15 cellular contexts compared by ENCODE assay signal in the genomic region with DNA sequence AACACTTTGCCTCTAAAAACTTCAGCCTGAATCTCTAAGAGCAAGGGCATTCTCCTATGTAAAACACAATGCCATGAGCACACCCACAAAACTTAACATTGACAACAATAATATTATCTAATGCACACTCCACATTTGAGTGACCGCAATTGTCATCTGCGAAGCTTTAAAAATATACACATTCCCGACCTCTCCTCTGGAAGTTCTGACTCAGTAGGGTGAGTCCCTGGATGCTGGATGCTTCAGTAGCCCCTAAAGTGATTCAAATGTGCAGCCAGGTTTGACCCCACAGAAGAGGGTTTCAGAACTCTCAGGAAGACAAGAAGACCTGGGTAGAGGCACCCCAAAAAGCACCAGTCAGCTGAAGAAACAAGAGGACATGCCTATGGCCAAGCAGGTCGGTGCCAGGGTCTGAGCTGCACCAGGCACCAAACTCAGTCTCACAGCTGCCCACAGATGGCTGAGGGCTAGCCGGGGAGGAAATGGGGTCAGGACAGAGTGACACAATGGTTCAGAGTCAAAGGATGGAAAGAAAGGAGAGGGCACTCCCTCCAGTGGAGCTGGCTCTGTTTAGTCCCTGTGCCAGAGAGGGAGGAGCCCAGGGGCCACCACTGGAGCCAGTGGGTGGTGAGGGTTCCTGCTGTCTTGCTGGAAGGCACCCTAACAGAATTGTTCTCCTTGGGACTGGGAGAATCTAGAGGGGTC. TPM values are rescaled to one million over a fixed set of nuclear protein-coding genes. Genes with fewer than 3 reads are reported as not detected.
DNase-seq lines count a peak whose midpoint lies in the region; ATAC-seq, FAIRE-seq and TF ChIP-seq lines count a peak whose summit lies in the region.
"Had no signal": no experiment of that assay in that cellular context is flagged by ENCODE, and none has a peak within 500 bp of the region (broad histone marks: within the 10 kb centered on the region; RNA-seq: fewer than 3 reads in every experiment).

No MANE protein-coding gene starts in this region.

- peak; percentile 74 to 94 (median 86) for ATAC-seq in right lobe of liver
- peak; percentile 57 for ATAC-seq in stimulated activated effector memory CD8-positive, alpha-beta T cell treated with anti-CD3 and anti-CD28 coated beads, Interleukin-12 subunit alpha, Interleukin-12 subunit beta, amount 100 ng/mL, for 72 hours

- H3K27ac ChIP-seq in HEK293 (ENCODE audit: extremely low read depth, low read depth, low read length) (no peak overlapping the region), right lobe of liver (no peak overlapping the region)

- no peaks in the 10 kb centered on the region for H3K9me3 Mint-ChIP-seq in stimulated activated effector memory CD8-positive, alpha-beta T cell treated with anti-CD3 and anti-CD28 coated beads, Interleukin-12 subunit alpha, Interleukin-12 subunit beta, amount 100 ng/mL, for 72 hours

- no peak for FAIRE-seq in GM12891 (lab: Jason Lieb, UNC)
- FAIRE-seq: keratinocyte had no signal

- no peak overlapping the region for H3K4me3 Mint-ChIP-seq in stimulated activated effector memory CD8-positive, alpha-beta T cell treated with anti-CD3 and anti-CD28 coated beads, Interleukin-12 subunit alpha, Interleukin-12 subunit beta, amount 100 ng/mL, for 72 hours

- peak; percentile 24 for DNase-seq in choroid plexus epithelial cell (ENCODE audit: low read depth)
- DNase-seq in right lobe of liver, result peak in 2 of 3 donors; percentile 65 to 74
- DNase-seq in stimulated activated effector memory CD8-positive, alpha-beta T cell treated with anti-CD3 and anti-CD28 coated beads, Interleukin-12 subunit alpha, Interleukin-12 subunit beta, amount 100 ng/mL, for 72 hours (ENCODE audit: low spot score in 2 of 2), result no peak
- DNase-seq in cerebellum (ENCODE audit: low spot score), result no peak
- DNase-seq in lower leg skin (ENCODE audit: low spot score in 2 of 2), result no peak
- DNase-seq in NCI-H187 (lab: John Stamatoyannopoulos, UW), result no peak
- no peak for DNase-seq in GM12891 (ENCODE audit: insufficient read length, low spot score)
- DNase-seq: activated T-cell treated with anti-CD3 and anti-CD28 coated beads, Interleukin-2, amount 50 U/mL, for 48 hours; DMS79; effector CD8-positive, alpha-beta T cell; Kasumi-1; T-helper 2 cell had no signal

- no peaks in the 10 kb centered on the region for H3K9me3 ChIP-seq in HEK293 (ENCODE audit: control insufficient read depth, insufficient read depth, low read depth, low read length)
- H3K9me3 ChIP-seq in right lobe of liver, result no peaks in the 10 kb centered on the region

- no peak overlapping the region for H3K4me3 ChIP-seq in HEK293 (ENCODE audit: low read depth, low read length)
- no peak overlapping the region for H3K4me3 ChIP-seq in choroid plexus epithelial cell (ENCODE audit: low read depth, low read length)
- H3K4me3 ChIP-seq in right lobe of liver, result no peak overlapping the region
- no peak overlapping the region for H3K4me3 ChIP-seq in lower leg skin (ENCODE audit: low read depth, poor library complexity, severe bottlenecking)
- H3K4me3 ChIP-seq: smooth muscle cell had no signal

- H3K4me1 ChIP-seq in HEK293 (ENCODE audit: control insufficient read depth, insufficient read depth, low read length), result no peaks in the 10 kb centered on the region; the same call in 1 of the 2 replicates
- H3K4me1 ChIP-seq in right lobe of liver, result peaks cover 0 to 23% (median 3%) of the 10 kb centered on the region in 4 donors

- H3K36me3 Mint-ChIP-seq in stimulated activated effector memory CD8-positive, alpha-beta T cell treated with anti-CD3 and anti-CD28 coated beads, Interleukin-12 subunit alpha, Interleukin-12 subunit beta, amount 100 ng/mL, for 72 hours, result peaks cover 5% of the 10 kb centered on the region

- CTCF ChIA-PET in HEK293 (lab: Yijun Ruan, JAX), result interaction anchor here (0.6 to 3.8 kb wide), 11 partner anchors 10 to 1177 kb away, joined by 3 to 25 read pairs (median 5); a partner anchor contains a TSS

- WGBS in right lobe of liver (ENCODE audit: insufficient coverage, low coverage, low lambda C conversion rate, missing lambda C conversion rate), result 61% methylated on average over 5 of the region's 5 CpGs
- WGBS in lower leg skin, 2 donors, result 60 to 62% methylated on average over 5 of the region's 5 CpGs

- peaks cover 83% of the 10 kb centered on the region for H3K4me1 Mint-ChIP-seq in stimulated activated effector memory CD8-positive, alpha-beta T cell treated with anti-CD3 and anti-CD28 coated beads, Interleukin-12 subunit alpha, Interleukin-12 subunit beta, amount 100 ng/mL, for 72 hours

- TF ChIP-seq CTCF in HEK293 (tag by site-specific recombination; IDR thresholded peaks at IDR 0.05) (no peak), choroid plexus epithelial cell (conservative IDR thresholded peaks at IDR 0.05; ENCODE audit: low read depth, low read length) (no peak), right lobe of liver (IDR thresholded peaks at IDR 0.05) (peak in 1 of 4 donors; percentile 15), lower leg skin (IDR thresholded peaks at IDR 0.05) (no peak)

- H3K36me3 ChIP-seq in HEK293 (ENCODE audit: control insufficient read depth in 2 of 2, insufficient read depth in 1 of 2, low read length in 2 of 2), result no peaks in the 10 kb centered on the region
- no peaks in the 10 kb centered on the region for H3K36me3 ChIP-seq in right lobe of liver

- TF ChIP-seq POLR2A in right lobe of liver (IDR thresholded peaks at IDR 0.05), result no peak
- no peak for TF ChIP-seq POLR2A in lower leg skin (IDR thresholded peaks at IDR 0.05)
- TF ChIP-seq POLR2A in GM12891 (IDR thresholded peaks at IDR 0.05; ENCODE audit: low read depth, low read length), result no peak

- H3K27me3 ChIP-seq in right lobe of liver, result no peaks in the 10 kb centered on the region

- POLR2A ChIA-PET in HEK293 (lab: Yijun Ruan, JAX), result interaction anchor here (3.4 kb wide), 1 partner anchor 16 kb away, joined by 16 read pairs; a partner anchor contains a TSS

- peak overlapping the region; percentile 92 for H3K27ac Mint-ChIP-seq in stimulated activated effector memory CD8-positive, alpha-beta T cell treated with anti-CD3 and anti-CD28 coated beads, Interleukin-12 subunit alpha, Interleukin-12 subunit beta, amount 100 ng/mL, for 72 hours

- intact Hi-C loops in right lobe of liver (cut with DNase I) (no loop called here), lower leg skin (cut with DNase I; ENCODE audit: low total_unique reads) (no loop called here)

TF ChIP-seq in HEK293, 187 proteins besides CTCF, POLR2A, EP300 and RAD21 (continues in another document):
- TF ChIP-seq ZNF155 (tag by site-specific recombination; IDR thresholded peaks at IDR 0.05) (no peak), ZNF214 (tag by site-specific recombination; IDR thresholded peaks at IDR 0.05; ENCODE audit: borderline replicate concordance) (no peak), ZNF335 (tag by site-specific recombination; conservative IDR thresholded peaks at IDR 0.05) (no peak), WT1 (tag by site-specific recombination; IDR thresholded peaks at IDR 0.05) (no peak), ZNF169 (tag by site-specific recombination; IDR thresholded peaks at IDR 0.05) (no peak), MEIS1 (CRISPR knock-in tag; IDR thresholded peaks at IDR 0.05; ENCODE audit: borderline replicate concordance) (no peak)

TF ChIP-seq in GM12891, 5 proteins besides CTCF, POLR2A, EP300 and RAD21:
- TF ChIP-seq SPI1 (IDR thresholded peaks at IDR 0.05; ENCODE audit: low read depth, low read length), result no peak
- TF ChIP-seq POU2F2 (IDR thresholded peaks at IDR 0.05; ENCODE audit: low read depth, low read length), result no peak
- TF ChIP-seq TAF1 (IDR thresholded peaks at IDR 0.05; ENCODE audit: low read depth, low read length), result no peak
TF ChIP-seq in GM12891: peak in this region for 0.

RNA-seq across cellular contexts. Expression of a gene that starts 17.4 kb away (rescaled TPM):
- total RNA-seq in right lobe of liver (10 to 100 TPM in 3 of 6 experiments, 1 to 10 TPM in 3; 7.6 to 18.5 (median 10.1) TPM), cerebellum (32.3 TPM), lower leg skin (10 to 100 TPM; 51.7 to 92.1 (median 62.1) TPM)
- 6.4 TPM for polyA plus RNA-seq in GM12891 (2012; ENCODE audit: low read depth, missing spikeins)

RNA-seq across cellular contexts. Expression of a gene that starts 39.0 kb away (rescaled TPM):
- 10 to 100 TPM; 21.0 to 37.6 (median 25.3) TPM for total RNA-seq in right lobe of liver
- total RNA-seq in cerebellum, result 116 TPM
- 10 to 100 TPM; 32.4 to 89.0 (median 43.0) TPM for total RNA-seq in lower leg skin
- 7.0 TPM for polyA plus RNA-seq in GM12891 (2012; ENCODE audit: low read depth, missing spikeins)

Comparison
In these comparisons a context has a peak if more than half of its experiments do, and no peak if none do; other contexts are left out.
1. DNase-seq: peak in choroid plexus epithelial cell (single experiment) and right lobe of liver (2 of 3); none in stimulated activated effector memory CD8-positive, alpha-beta T cell treated with anti-CD3 and anti-CD28 coated beads, Interleukin-12 subunit alpha, Interleukin-12 subunit beta, amount 100 ng/mL, for 72 hours (0 of 2), cerebellum (single experiment), lower leg skin (0 of 2), NCI-H187 (0 of 2) and GM12891 (single experiment).